In the genomic region with DNA sequence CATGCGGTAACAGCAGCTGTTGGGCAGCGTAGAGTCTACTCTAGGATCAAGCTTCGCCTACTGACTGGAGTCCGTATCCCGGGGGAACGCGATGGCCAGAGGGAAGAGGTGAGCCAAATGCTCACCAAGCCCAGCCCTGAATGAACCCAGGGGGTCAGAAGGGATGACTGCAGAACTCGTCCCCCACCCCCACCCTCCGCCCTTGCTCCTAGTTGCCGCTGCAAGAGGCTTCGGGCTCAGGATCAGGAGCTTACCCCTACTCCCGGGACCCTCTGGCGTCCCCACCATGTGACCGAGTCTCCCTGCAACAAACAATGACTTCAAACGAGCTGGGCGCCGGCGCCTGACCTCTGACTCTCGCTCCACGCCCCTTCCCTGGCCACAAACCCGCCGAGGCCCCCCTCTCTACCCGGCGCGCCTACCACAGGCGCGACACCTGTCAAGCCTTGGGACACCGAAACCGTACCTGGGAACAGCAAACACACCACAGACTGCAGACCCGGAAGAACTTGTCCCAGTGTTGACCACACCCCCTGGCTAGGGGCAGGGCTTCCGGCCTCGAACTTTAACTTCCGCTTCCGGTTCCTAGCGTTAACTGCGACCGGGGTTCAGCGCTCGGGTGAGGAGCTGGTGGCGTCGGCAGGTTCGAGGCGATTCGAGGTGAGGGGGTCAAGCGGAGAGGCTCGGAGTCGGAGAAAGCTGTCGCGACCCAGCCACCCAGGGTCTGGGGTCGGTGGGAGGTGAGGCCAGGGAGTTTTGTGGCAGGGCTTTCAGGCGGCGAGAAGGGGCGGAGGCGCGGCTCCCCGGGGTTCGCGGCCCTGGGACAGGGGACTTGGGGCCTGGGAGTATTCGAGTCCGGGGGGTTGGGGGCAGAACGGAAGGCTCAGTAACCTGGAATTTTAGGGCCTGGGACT, we compare ENCODE assay signal across 1 cellular context.
TF ChIP-seq lines count a peak whose summit lies in the region.

Gene UBL5, plus strand, starts transcription at position 594 of the 914 bp plus-strand sequence. CDS start 420 bp downstream, outside the sequence.

TF ChIP-seq in HepG2, 621 proteins besides CTCF, POLR2A, EP300 and RAD21 (continued from another document and continues in another):
- TF ChIP-seq, protein P1, sequence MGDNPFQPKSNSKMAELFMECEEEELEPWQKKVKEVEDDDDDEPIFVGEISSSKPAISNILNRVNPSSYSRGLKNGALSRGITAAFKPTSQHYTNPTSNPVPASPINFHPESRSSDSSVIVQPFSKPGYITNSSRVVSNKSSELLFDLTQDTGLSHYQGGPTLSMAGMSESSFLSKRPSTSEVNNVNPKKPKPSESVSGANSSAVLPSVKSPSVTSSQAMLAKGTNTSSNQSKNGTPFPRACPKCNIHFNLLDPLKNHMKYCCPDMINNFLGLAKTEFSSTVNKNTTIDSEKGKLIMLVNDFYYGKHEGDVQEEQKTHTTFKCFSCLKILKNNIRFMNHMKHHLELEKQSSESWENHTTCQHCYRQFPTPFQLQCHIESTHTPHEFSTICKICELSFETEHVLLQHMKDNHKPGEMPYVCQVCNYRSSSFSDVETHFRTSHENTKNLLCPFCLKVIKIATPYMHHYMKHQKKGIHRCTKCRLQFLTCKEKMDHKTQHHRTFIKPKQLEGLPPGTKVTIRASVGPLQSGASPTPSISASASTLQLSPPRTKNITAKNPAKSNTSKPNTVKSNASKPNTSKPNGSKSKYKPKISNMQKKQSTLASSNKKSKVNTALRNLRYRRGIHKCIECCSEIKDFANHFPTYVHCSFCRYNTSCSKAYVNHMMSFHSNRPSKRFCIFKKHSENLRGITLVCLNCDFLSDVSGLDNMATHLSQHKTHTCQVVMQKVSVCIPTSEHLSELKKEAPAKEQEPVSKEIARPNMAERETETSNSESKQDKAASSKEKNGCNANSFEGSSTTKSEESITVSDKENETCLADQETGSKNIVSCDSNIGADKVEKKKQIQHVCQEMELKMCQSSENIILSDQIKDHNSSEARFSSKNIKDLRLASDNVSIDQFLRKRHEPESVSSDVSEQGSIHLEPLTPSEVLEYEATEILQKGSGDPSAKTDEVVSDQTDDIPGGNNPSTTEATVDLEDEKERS (CRISPR knock-in tag; IDR thresholded peaks at IDR 0.05), result peak; percentile 58; the same call in 1 of the 2 replicates
- TF ChIP-seq CENPT (CRISPR knock-in tag; IDR thresholded peaks at IDR 0.05; ENCODE audit: low read depth) (no peak), ZNF451 (CRISPR knock-in tag; IDR thresholded peaks at IDR 0.05) (no peak), DMAP1 (CRISPR knock-in tag; IDR thresholded peaks at IDR 0.05) (peak; percentile 85), ZC3H4 (CRISPR knock-in tag; IDR thresholded peaks at IDR 0.05; ENCODE audit: borderline replicate concordance) (no peak), POGZ (CRISPR knock-in tag; IDR thresholded peaks at IDR 0.05) (peak; percentile 59; the same call in 1 of the 2 replicates), HOXA3 (CRISPR knock-in tag; IDR thresholded peaks at IDR 0.05) (peak; percentile 70; the same call in 1 of the 2 replicates), ZBTB46 (CRISPR knock-in tag; IDR thresholded peaks at IDR 0.05; ENCODE audit: borderline replicate concordance) (no peak), MED13 (CRISPR knock-in tag; IDR thresholded peaks at IDR 0.05) (no peak), NPAS2 (CRISPR knock-in tag; IDR thresholded peaks at IDR 0.05; ENCODE audit: borderline replicate concordance) (no peak), MAFK (conservative IDR thresholded peaks at IDR 0.05 in 1 of 2, IDR thresholded peaks at IDR 0.05 in 1 of 2; ENCODE audit: low read length in 2 of 2) (no peak), ZBTB42 (CRISPR knock-in tag; IDR thresholded peaks at IDR 0.05) (no peak; the same call in 1 of the 2 replicates), MXI1 (IDR thresholded peaks at IDR 0.05; ENCODE audit: borderline replicate concordance, low read depth, low read length) (peak; percentile 90), ZNF749 (CRISPR knock-in tag; IDR thresholded peaks at IDR 0.05; ENCODE audit: borderline replicate concordance) (no peak), NONO (IDR thresholded peaks at IDR 0.05) (no peak), NONO (CRISPR knock-in tag; conservative IDR thresholded peaks at IDR 0.05) (peak; percentile 88), KLF16 (CRISPR knock-in tag; IDR thresholded peaks at IDR 0.05) (peak in 1 of 2 experiments; percentile 94; a peak in 2 of 4 replicates), HMGA1 (CRISPR knock-in tag; conservative IDR thresholded peaks at IDR 0.05) (no peak), CEBPZ (IDR thresholded peaks at IDR 0.05; ENCODE audit: low read length) (no peak), HNRNPL (IDR thresholded peaks at IDR 0.05; ENCODE audit: low read depth, low read length) (no peak; the same call in 1 of the 2 replicates), ZBTB10 (CRISPR knock-in tag; IDR thresholded peaks at IDR 0.05; ENCODE audit: borderline replicate concordance) (no peak), TBX3 (IDR thresholded peaks at IDR 0.05; ENCODE audit: borderline replicate concordance) (no peak), BORCS8-MEF2B (CRISPR knock-in tag; IDR thresholded peaks at IDR 0.05) (0 out of 2 replicates have a peak, but pooled peaks have one; percentile 32), ZNF512B (CRISPR knock-in tag; IDR thresholded peaks at IDR 0.05; ENCODE audit: borderline replicate concordance) (no peak), ZIK1 (CRISPR knock-in tag; IDR thresholded peaks at IDR 0.05; ENCODE audit: borderline replicate concordance, low read depth) (0 out of 2 replicates have a peak, but pooled peaks have one; percentile 49), MAX (IDR thresholded peaks at IDR 0.05) (peak; percentile 64; the same call in 1 of the 2 replicates), U2AF1 (optimal IDR thresholded peaks at IDR 0.05; ENCODE audit: low read depth, low read length) (peak; percentile 41), TBP (CRISPR knock-in tag; IDR thresholded peaks at IDR 0.05) (no peak), EEA1 (CRISPR knock-in tag; IDR thresholded peaks at IDR 0.05; ENCODE audit: borderline replicate concordance) (peak; percentile 69; the same call in 1 of the 2 replicates), ZBTB20 (CRISPR knock-in tag; IDR thresholded peaks at IDR 0.05; ENCODE audit: borderline replicate concordance, low read depth) (peak; percentile 74; the same call in 1 of the 2 replicates), ARHGAP35 (CRISPR knock-in tag; IDR thresholded peaks at IDR 0.05; ENCODE audit: borderline replicate concordance) (peak; percentile 64; the same call in 1 of the 2 replicates), ZFP41 (CRISPR knock-in tag; IDR thresholded peaks at IDR 0.05; ENCODE audit: borderline replicate concordance) (no peak), ZNF619 (CRISPR knock-in tag; IDR thresholded peaks at IDR 0.05) (no peak), ZNF816 (CRISPR knock-in tag; IDR thresholded peaks at IDR 0.05; ENCODE audit: borderline replicate concordance) (0 out of 2 replicates have a peak, but pooled peaks have one; percentile 65)
- TF ChIP-seq, protein P2, sequence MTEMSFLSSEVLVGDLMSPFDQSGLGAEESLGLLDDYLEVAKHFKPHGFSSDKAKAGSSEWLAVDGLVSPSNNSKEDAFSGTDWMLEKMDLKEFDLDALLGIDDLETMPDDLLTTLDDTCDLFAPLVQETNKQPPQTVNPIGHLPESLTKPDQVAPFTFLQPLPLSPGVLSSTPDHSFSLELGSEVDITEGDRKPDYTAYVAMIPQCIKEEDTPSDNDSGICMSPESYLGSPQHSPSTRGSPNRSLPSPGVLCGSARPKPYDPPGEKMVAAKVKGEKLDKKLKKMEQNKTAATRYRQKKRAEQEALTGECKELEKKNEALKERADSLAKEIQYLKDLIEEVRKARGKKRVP (CRISPR knock-in tag; IDR thresholded peaks at IDR 0.05), result 0 out of 4 replicates have a peak, but pooled peaks of 1 of the 2 experiments have one; percentile 19
- TF ChIP-seq, protein P3, sequence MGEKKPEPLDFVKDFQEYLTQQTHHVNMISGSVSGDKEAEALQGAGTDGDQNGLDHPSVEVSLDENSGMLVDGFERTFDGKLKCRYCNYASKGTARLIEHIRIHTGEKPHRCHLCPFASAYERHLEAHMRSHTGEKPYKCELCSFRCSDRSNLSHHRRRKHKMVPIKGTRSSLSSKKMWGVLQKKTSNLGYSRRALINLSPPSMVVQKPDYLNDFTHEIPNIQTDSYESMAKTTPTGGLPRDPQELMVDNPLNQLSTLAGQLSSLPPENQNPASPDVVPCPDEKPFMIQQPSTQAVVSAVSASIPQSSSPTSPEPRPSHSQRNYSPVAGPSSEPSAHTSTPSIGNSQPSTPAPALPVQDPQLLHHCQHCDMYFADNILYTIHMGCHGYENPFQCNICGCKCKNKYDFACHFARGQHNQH (CRISPR knock-in tag; IDR thresholded peaks at IDR 0.05), result no peak; the same call in none of the 2 replicates
- TF ChIP-seq, protein P4, sequence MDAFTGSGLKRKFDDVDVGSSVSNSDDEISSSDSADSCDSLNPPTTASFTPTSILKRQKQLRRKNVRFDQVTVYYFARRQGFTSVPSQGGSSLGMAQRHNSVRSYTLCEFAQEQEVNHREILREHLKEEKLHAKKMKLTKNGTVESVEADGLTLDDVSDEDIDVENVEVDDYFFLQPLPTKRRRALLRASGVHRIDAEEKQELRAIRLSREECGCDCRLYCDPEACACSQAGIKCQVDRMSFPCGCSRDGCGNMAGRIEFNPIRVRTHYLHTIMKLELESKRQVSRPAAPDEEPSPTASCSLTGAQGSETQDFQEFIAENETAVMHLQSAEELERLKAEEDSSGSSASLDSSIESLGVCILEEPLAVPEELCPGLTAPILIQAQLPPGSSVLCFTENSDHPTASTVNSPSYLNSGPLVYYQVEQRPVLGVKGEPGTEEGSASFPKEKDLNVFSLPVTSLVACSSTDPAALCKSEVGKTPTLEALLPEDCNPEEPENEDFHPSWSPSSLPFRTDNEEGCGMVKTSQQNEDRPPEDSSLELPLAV (CRISPR knock-in tag; conservative IDR thresholded peaks at IDR 0.05; ENCODE audit: low read depth), result no peak
